Comparison of ENCODE assay signal across 14 cellular contexts in the genomic region with DNA sequence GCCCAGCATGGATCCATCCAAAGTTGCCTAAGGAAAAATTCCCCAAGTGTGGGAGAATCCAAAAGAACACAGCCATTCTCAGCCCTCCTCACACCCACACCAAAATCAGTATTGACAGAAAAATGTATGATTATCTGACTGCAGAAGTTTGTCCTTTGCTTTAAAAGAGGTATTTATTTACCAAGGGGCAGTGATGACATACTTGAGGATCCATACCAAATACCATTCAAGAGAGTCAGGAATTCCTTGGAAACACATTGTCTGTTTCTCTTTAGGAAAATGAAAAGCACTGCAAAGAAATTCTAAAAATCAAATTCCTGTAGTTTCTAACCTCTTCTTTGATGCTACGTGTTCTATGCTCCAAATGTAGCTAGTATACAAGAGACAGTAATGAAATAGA.
A peak's percentile ranks its signal among the peaks of the same experiment; 100 is the strongest.
DNase-seq lines count a peak whose midpoint lies in the region; ATAC-seq and TF ChIP-seq lines count a peak whose summit lies in the region.
"Had no signal": no experiment of that assay in that cellular context is flagged by ENCODE, and none has a peak within 500 bp of the region (broad histone marks: within the 10 kb centered on the region; RNA-seq: fewer than 3 reads in every experiment).

No MANE protein-coding gene starts in this region.

- H3K27ac ChIP-seq in effector memory CD4-positive, alpha-beta T cell (ENCODE audit: insufficient read depth, low read length, poor library complexity, severe bottlenecking) = no peak overlapping the region

- DNase-seq in ELR (ENCODE audit: low read depth) (peak; percentile 37), SK-MEL-5 (ENCODE audit: low read depth, low spot score) (peak; percentile 25), fibroblast of the aortic adventitia (ENCODE audit: low read depth) (peak; percentile 54), skeletal muscle cell (ENCODE audit: low read depth) (peak; percentile 30), Right ventricle myocardium inferior (ENCODE audit: missing footprints) (no peak), mesenteric fat pad (ENCODE audit: low spot score) (no peak)
- DNase-seq in effector memory CD4-positive, alpha-beta T cell = no peak
- DNase-seq: activated CD8-positive, alpha-beta T cell treated with anti-CD3 and anti-CD28 coated beads, Interleukin-2, amount 10 ng/mL, durations not matched to agents 7 days and 5 days; activated naive CD4-positive, alpha-beta T cell treated with anti-CD3 and anti-CD28 coated beads, Interleukin-2, amount 50 U/mL, for 16 hours; naive B cell; NCI-H1048; stimulated activated CD4-positive, alpha-beta T cell treated with anti-CD3 and anti-CD28 coated beads, Interleukin-15, amount 100 ng/mL, for 24 hours; T-helper 2 cell had no signal

- H3K4me3 ChIP-seq in fibroblast of the aortic adventitia (ENCODE audit: low read depth, low read length) = no peak overlapping the region
- no peak overlapping the region for H3K4me3 ChIP-seq in skeletal muscle cell (ENCODE audit: low read depth, low read length)
- no peak overlapping the region for H3K4me3 ChIP-seq in effector memory CD4-positive, alpha-beta T cell (ENCODE audit: insufficient read depth, low read depth, low read length, poor library complexity, severe bottlenecking)

- in situ Hi-C loops in SK-MEL-5 (cut with HindIII; ENCODE audit: low pct_unique_long_range_greater_than_20kb, low sequenced_read_pairs) = no loop called here

- no peaks in the 10 kb centered on the region for H3K4me1 ChIP-seq in effector memory CD4-positive, alpha-beta T cell (ENCODE audit: control insufficient read depth, insufficient read depth, low read length, poor library complexity, severe bottlenecking)

- intact Hi-C loops in Right ventricle myocardium inferior (cut with DNase I) = no loop called here

- no peaks in the 10 kb centered on the region for H3K27me3 ChIP-seq in effector memory CD4-positive, alpha-beta T cell (replicated peaks; ENCODE audit: control insufficient read depth, insufficient read depth, low read length, poor library complexity, severe bottlenecking)

- H3K36me3 ChIP-seq in effector memory CD4-positive, alpha-beta T cell (ENCODE audit: control insufficient read depth, insufficient read depth, low read length) = no peaks in the 10 kb centered on the region

- H3K9me3 ChIP-seq in effector memory CD4-positive, alpha-beta T cell (ENCODE audit: control insufficient read depth, low read length) = no peaks in the 10 kb centered on the region

- no peak for TF ChIP-seq CTCF in fibroblast of the aortic adventitia (IDR thresholded peaks at IDR 0.05; ENCODE audit: insufficient read depth, low read length)

- ATAC-seq in HG03520 (IDR thresholded peaks at IDR 0.05; ENCODE audit: unreplicated experiment) (no peak), Right ventricle myocardium inferior (no peak)
- ATAC-seq: activated CD8-positive, alpha-beta T cell treated with anti-CD3 and anti-CD28 coated beads, Interleukin-2, amount 10 ng/mL, durations not matched to agents 7 days and 5 days had no signal

Comparison
In these comparisons a context has a peak if more than half of its experiments do, and no peak if none do; other contexts are left out.
1. DNase-seq: peak in ELR (single experiment), SK-MEL-5 (single experiment), fibroblast of the aortic adventitia (single experiment) and skeletal muscle cell (single experiment); none in Right ventricle myocardium inferior (single experiment), mesenteric fat pad (single experiment) and effector memory CD4-positive, alpha-beta T cell (0 of 3).